ENCODE assay signal across 11 cellular contexts in genomic region chr12:6549379-6550151, GRCh38. TPM values are rescaled to one million over a fixed set of nuclear protein-coding genes. Genes with fewer than 3 reads are reported as not detected.
DNase-seq lines count a peak whose midpoint lies in the region; ATAC-seq, FAIRE-seq and TF ChIP-seq lines count a peak whose summit lies in the region.
"Had no signal": no experiment of that assay in that cellular context is flagged by ENCODE, and none has a peak within 500 bp of the region (broad histone marks: within the 10 kb centered on the region; RNA-seq: fewer than 3 reads in every experiment).

No MANE protein-coding gene starts in this region.

- H3F3A ChIP-seq in PC-3 (ENCODE audit: low read length, unreplicated experiment), result no peaks in the 10 kb centered on the region

- H3K27me3 ChIP-seq in PC-3 (ENCODE audit: low read length) (no peaks in the 10 kb centered on the region), endothelial cell of umbilical vein (ENCODE audit: control insufficient read depth in 2 of 2, insufficient read depth in 2 of 2, low read length in 2 of 2) (no peaks in the 10 kb centered on the region), spleen (replicated peaks in 1 of 7) (no peaks in the 10 kb centered on the region)

- H3K4me1 ChIP-seq in PC-3 (ENCODE audit: insufficient read depth, low read length), result peaks cover 19% of the 10 kb centered on the region
- peaks cover 58% of the 10 kb centered on the region for H3K4me1 ChIP-seq in endothelial cell of umbilical vein (ENCODE audit: control insufficient read depth, extremely low read depth, insufficient read depth, low read length)
- peaks cover 50 to 79% (median 72%) of the 10 kb centered on the region in 6 donors for H3K4me1 ChIP-seq in spleen

- FAIRE-seq in endothelial cell of umbilical vein (lab: Jason Lieb, UNC), result no peak

- 82 to 92% (median 83%) methylated on average over 18 to 25 of the region's 25 CpGs for WGBS in spleen, 5 donors

- no peaks in the 10 kb centered on the region for H3K79me2 ChIP-seq in PC-3 (ENCODE audit: low read length)
- H3K79me2 ChIP-seq in endothelial cell of umbilical vein (ENCODE audit: control insufficient read depth, insufficient read depth, low read length), result peaks cover 40% of the 10 kb centered on the region

- POLR2A ChIA-PET in PC-3 (lab: Charles Lee; ENCODE audit: unreplicated experiment), result interaction anchor here (0.6 kb wide), 1 partner anchor 211 kb away, joined by 3 read pairs; no protein-coding TSS in a partner anchor
- POLR2A ChIA-PET in endothelial cell of umbilical vein (lab: Charles Lee), result interaction anchor here (1.1 to 1.8 kb wide), 3 partner anchors 12 to 19 kb away, joined by 3 to 14 read pairs (median 3); partner anchors contain the start of genes GAPDH and NOP2

- TF ChIP-seq POLR2A in endothelial cell of umbilical vein (IDR thresholded peaks at IDR 0.05; ENCODE audit: low read depth, low read length), result no peak
- no peak for TF ChIP-seq POLR2A in spleen (IDR thresholded peaks at IDR 0.05)

- no peaks in the 10 kb centered on the region for H3K9me2 ChIP-seq in PC-3 (replicated peaks; ENCODE audit: low read length)

- H4K20me1 ChIP-seq in PC-3 (ENCODE audit: low read length), result no peaks in the 10 kb centered on the region
- no peaks in the 10 kb centered on the region for H4K20me1 ChIP-seq in endothelial cell of umbilical vein (replicated peaks; ENCODE audit: control insufficient read depth, extremely low read depth, insufficient read depth, low read length)

- intact Hi-C loops in PC-3 (cut with micrococcal nuclease) (no loop called here), endothelial cell of umbilical vein (cut with micrococcal nuclease) (loop anchor here (5.0 kb wide), 1 partner anchor 148 kb away; no protein-coding TSS in a partner anchor), spleen (cut with DNase I; ENCODE audit: low total_unique reads) (loop anchor here (10.0 kb wide), 1 partner anchor 215 kb away; no protein-coding TSS in a partner anchor), head of caudate nucleus (cut with DNase I) (no loop called here)

- H3K36me3 ChIP-seq in PC-3 (ENCODE audit: low read depth, low read length), result no peaks in the 10 kb centered on the region
- peaks cover under 1 to 14% of the 10 kb centered on the region in 2 experiments for H3K36me3 ChIP-seq in endothelial cell of umbilical vein (ENCODE audit: control insufficient read depth in 2 of 2, extremely low read depth in 1 of 2, insufficient read depth in 2 of 2, low read length in 2 of 2)
- H3K36me3 ChIP-seq in spleen, result peaks cover 0 to 88% (median 46%) of the 10 kb centered on the region in 6 donors

- ATAC-seq in PC-3, result no peak
- ATAC-seq: activated CD4-positive, CD25-positive, alpha-beta regulatory T cell treated with anti-CD3 and anti-CD28 coated beads, Interleukin-2, amount 50 U/mL, for 24 hours; mucosa of descending colon had no signal

- H3K27ac ChIP-seq in PC-3 (ENCODE audit: low read length) (peak overlapping the region; percentile 43; the same call in 1 of the 2 replicates), endothelial cell of umbilical vein (ENCODE audit: insufficient read depth, low read depth, low read length) (peak overlapping the region; percentile 26), spleen (peak overlapping the region in 7 of 8 donors; percentile 63 to 92 (median 82))

- BruUV-seq in PC-3 (replicated peaks; lab: Mats Ljungman, UMichigan) (no TSS peak), endothelial cell of umbilical vein (replicated peaks; lab: Mats Ljungman, UMichigan) (no TSS peak)

- no peaks in the 10 kb centered on the region for H3K9me1 ChIP-seq in endothelial cell of umbilical vein (replicated peaks; ENCODE audit: control insufficient read depth, extremely low read depth, insufficient read depth, low read length)

- dilution Hi-C loops in endothelial cell of umbilical vein (cut with MboI; ENCODE audit: extremely low pct_ligation_motif_present, low sequenced_read_pairs), result no loop called here

- no peaks in the 10 kb centered on the region for H3K9me3 ChIP-seq in PC-3 (ENCODE audit: low read length)
- no peaks in the 10 kb centered on the region for H3K9me3 ChIP-seq in endothelial cell of umbilical vein (replicated peaks; ENCODE audit: control insufficient read depth, insufficient read depth, low read length)
- no peaks in the 10 kb centered on the region for H3K9me3 ChIP-seq in spleen
- H3K9me3 ChIP-seq: mucosa of descending colon had no signal

- H3K9ac ChIP-seq in PC-3 (ENCODE audit: low read length) (no peak overlapping the region), endothelial cell of umbilical vein (replicated peaks; ENCODE audit: extremely low read depth, insufficient read depth, low read length) (no peak overlapping the region)

- DNase-seq in PC-3 (no peak), endothelial cell of umbilical vein (ENCODE audit: low read depth, low spot score) (no peak), spleen (peak; percentile 77), DMS114 treated with DMSO at 0.1 percent for 48 hours (lab: John Stamatoyannopoulos, UW; ENCODE audit: unreplicated experiment) (no peak), head of caudate nucleus (no peak), NCI-H510A (lab: John Stamatoyannopoulos, UW) (no peak)
- DNase-seq: DMS79; GOT3; stimulated activated CD4-positive, alpha-beta T cell treated with anti-CD3 and anti-CD28 coated beads, Interleukin-1b, Interleukin-23, amount 100 ng/mL, for 48 hours had no signal

- CTCF ChIA-PET in PC-3 (lab: Charles Lee) (interaction anchor here (0.6 kb wide), 1 partner anchor 11 kb away, joined by 3 read pairs; no protein-coding TSS in a partner anchor), endothelial cell of umbilical vein (lab: Charles Lee) (interaction anchor here (0.7 to 10.3 kb wide), 8 partner anchors 9 to 68 kb away, joined by 3 to 145 read pairs (median 3); partner anchors contain the start of gene NOP2)

- TF ChIP-seq CTCF in PC-3 (conservative IDR thresholded peaks at IDR 0.05; ENCODE audit: low read depth, low read length) (no peak), endothelial cell of umbilical vein (IDR thresholded peaks at IDR 0.05; ENCODE audit: extremely low read depth in 1 of 2, insufficient read depth in 1 of 2, low read depth in 1 of 2, low read length in 2 of 2) (no peak), spleen (IDR thresholded peaks at IDR 0.05 in 8 of 11, conservative IDR thresholded peaks at IDR 0.05 in 3 of 11) (no peak)

- H3K4me2 ChIP-seq in PC-3 (ENCODE audit: low read length) (no peak overlapping the region), endothelial cell of umbilical vein (ENCODE audit: insufficient read depth, low read length) (no peak overlapping the region)

- H2AFZ ChIP-seq in PC-3 (ENCODE audit: low read length), result no peak overlapping the region
- no peak overlapping the region for H2AFZ ChIP-seq in endothelial cell of umbilical vein (ENCODE audit: low read depth, low read length)

- no peak overlapping the region for H3K4me3 ChIP-seq in PC-3 (ENCODE audit: low read length)
- H3K4me3 ChIP-seq in endothelial cell of umbilical vein (replicated peaks in 1 of 3; ENCODE audit: insufficient read depth in 1 of 3, low read depth in 1 of 3, low read length in 3 of 3), result no peak overlapping the region
- H3K4me3 ChIP-seq in spleen, result peak overlapping the region in 2 of 8 donors; percentile 5
- H3K4me3 ChIP-seq: mucosa of descending colon had no signal

RNA-seq across cellular contexts. Expression of gene IFFO1, which starts 6.3 kb away (rescaled TPM):
- 0.11 and 1.0 TPM in 2 replicates for total RNA-seq in PC-3 (2014; rRNA removed)
- total RNA-seq in endothelial cell of umbilical vein, result 26.4 and 27.7 TPM in 2 replicates
- 41.0 and 41.2 TPM in 2 replicates for polyA plus RNA-seq in endothelial cell of umbilical vein
- polyA plus RNA-seq in endothelial cell of umbilical vein (2011; cell fraction: cytosol; rRNA removed), result 15.9 and 21.0 TPM in 2 replicates
- polyA plus RNA-seq in endothelial cell of umbilical vein (2011; cell fraction: nucleus; rRNA removed), result 156 and 161 TPM in 2 replicates
- polyA plus RNA-seq in endothelial cell of umbilical vein (2012), result 18.3 and 26.1 TPM in 2 replicates
- polyA minus RNA-seq in endothelial cell of umbilical vein, result 19.2 and 20.3 TPM in 2 replicates
- polyA minus RNA-seq in endothelial cell of umbilical vein (2011; cell fraction: cytosol; rRNA and poly(A)+ RNA removed), result not detected
- 12.7 and 20.1 TPM in 2 replicates for polyA minus RNA-seq in endothelial cell of umbilical vein (2011; cell fraction: nucleus; rRNA and poly(A)+ RNA removed)
- 10 to 100 TPM; 32.2 to 51.2 (median 39.7) TPM for total RNA-seq in spleen
- polyA plus RNA-seq in spleen, result 10 to 100 TPM; 27.8 to 78.3 (median 63.2) TPM

RNA-seq across cellular contexts. Expression of gene GAPDH, which starts 15.2 kb away (rescaled TPM):
- total RNA-seq in PC-3 (2014; rRNA removed), result 6,976 and 7,326 TPM in 2 replicates
- 4,245 and 4,648 TPM in 2 replicates for total RNA-seq in endothelial cell of umbilical vein
- polyA plus RNA-seq in endothelial cell of umbilical vein, result 8,748 and 10,370 TPM in 2 replicates
- 9,573 and 9,900 TPM in 2 replicates for polyA plus RNA-seq in endothelial cell of umbilical vein (2011; cell fraction: cytosol; rRNA removed)
- polyA plus RNA-seq in endothelial cell of umbilical vein (2011; cell fraction: nucleus; rRNA removed), result 2,700 and 3,179 TPM in 2 replicates
- polyA plus RNA-seq in endothelial cell of umbilical vein (2012), result 5,034 and 5,687 TPM in 2 replicates
- polyA minus RNA-seq in endothelial cell of umbilical vein, result 7,250 and 7,739 TPM in 2 replicates
- polyA minus RNA-seq in endothelial cell of umbilical vein (2011; cell fraction: cytosol; rRNA and poly(A)+ RNA removed), result 5,221 TPM
- 818 and 923 TPM in 2 replicates for polyA minus RNA-seq in endothelial cell of umbilical vein (2011; cell fraction: nucleus; rRNA and poly(A)+ RNA removed)
- 1,000 to 10,000 TPM in 5 of 7 donors, 100 to 1,000 TPM in 2; 998 to 1,580 (median 1,404) TPM for total RNA-seq in spleen
- 1,000 to 10,000 TPM; 1,133 to 1,680 (median 1,180) TPM for polyA plus RNA-seq in spleen

RNA-seq across cellular contexts. Expression of gene NOP2, which starts 18.5 kb away (rescaled TPM):
- total RNA-seq in PC-3 (2014; rRNA removed) (63.3 and 83.8 TPM in 2 replicates), endothelial cell of umbilical vein (58.5 and 63.6 TPM in 2 replicates), spleen (10 to 100 TPM; 37.0 to 58.7 (median 47.5) TPM)
- polyA plus RNA-seq in endothelial cell of umbilical vein (17.8 and 26.3 TPM in 2 replicates), spleen (10 to 100 TPM; 25.8 to 40.7 (median 37.6) TPM)
- polyA plus RNA-seq in endothelial cell of umbilical vein (2011; cell fraction: cytosol; rRNA removed), result 28.3 and 30.1 TPM in 2 replicates
- polyA plus RNA-seq in endothelial cell of umbilical vein (2011; cell fraction: nucleus; rRNA removed), result 160 and 198 TPM in 2 replicates
- 44.4 and 58.0 TPM in 2 replicates for polyA plus RNA-seq in endothelial cell of umbilical vein (2012)
- polyA minus RNA-seq in endothelial cell of umbilical vein, result 29.2 and 29.4 TPM in 2 replicates
- polyA minus RNA-seq in endothelial cell of umbilical vein (2011; cell fraction: cytosol; rRNA and poly(A)+ RNA removed), result 26.3 TPM
- polyA minus RNA-seq in endothelial cell of umbilical vein (2011; cell fraction: nucleus; rRNA and poly(A)+ RNA removed), result 33.6 and 35.6 TPM in 2 replicates

RNA-seq across cellular contexts. Expression of gene NCAPD2, which starts 55.7 kb away (rescaled TPM):
- total RNA-seq in PC-3 (2014; rRNA removed) (105 TPM in 2 replicates), endothelial cell of umbilical vein (77.3 and 90.1 TPM in 2 replicates), spleen (10 to 100 TPM; 29.9 to 49.2 (median 39.6) TPM)
- polyA plus RNA-seq in endothelial cell of umbilical vein (33.6 and 41.8 TPM in 2 replicates), spleen (10 to 100 TPM; 12.0 to 14.1 (median 14.0) TPM)
- polyA plus RNA-seq in endothelial cell of umbilical vein (2011; cell fraction: cytosol; rRNA removed), result 51.2 and 57.2 TPM in 2 replicates
- 57.7 and 61.4 TPM in 2 replicates for polyA plus RNA-seq in endothelial cell of umbilical vein (2011; cell fraction: nucleus; rRNA removed)
- polyA plus RNA-seq in endothelial cell of umbilical vein (2012), result 32.3 and 64.2 TPM in 2 replicates
- polyA minus RNA-seq in endothelial cell of umbilical vein, result 96.4 and 101 TPM in 2 replicates
- 117 TPM for polyA minus RNA-seq in endothelial cell of umbilical vein (2011; cell fraction: cytosol; rRNA and poly(A)+ RNA removed)
- 40.0 and 76.8 TPM in 2 replicates for polyA minus RNA-seq in endothelial cell of umbilical vein (2011; cell fraction: nucleus; rRNA and poly(A)+ RNA removed)

RNA-seq across cellular contexts. Expression of gene MRPL51, which starts 56.5 kb away (rescaled TPM):
- total RNA-seq in PC-3 (2014; rRNA removed) (135 and 157 TPM in 2 replicates), endothelial cell of umbilical vein (267 and 273 TPM in 2 replicates), spleen (10 to 100 TPM; 34.0 to 94.0 (median 89.3) TPM)
- polyA plus RNA-seq in endothelial cell of umbilical vein (84.5 and 147 TPM in 2 replicates), spleen (100 to 1,000 TPM in 2 of 3 donors, 10 to 100 TPM in 1; 73.4 to 137 (median 109) TPM)
- 159 and 183 TPM in 2 replicates for polyA plus RNA-seq in endothelial cell of umbilical vein (2011; cell fraction: cytosol; rRNA removed)
- 54.5 and 64.9 TPM in 2 replicates for polyA plus RNA-seq in endothelial cell of umbilical vein (2011; cell fraction: nucleus; rRNA removed)
- polyA plus RNA-seq in endothelial cell of umbilical vein (2012), result 256 and 305 TPM in 2 replicates
- polyA minus RNA-seq in endothelial cell of umbilical vein, result 33.5 and 42.6 TPM in 2 replicates
- polyA minus RNA-seq in endothelial cell of umbilical vein (2011; cell fraction: cytosol; rRNA and poly(A)+ RNA removed), result 41.8 TPM
- 9.0 and 11.2 TPM in 2 replicates for polyA minus RNA-seq in endothelial cell of umbilical vein (2011; cell fraction: nucleus; rRNA and poly(A)+ RNA removed)

Comparison
In these comparisons a context has a peak if more than half of its experiments do, and no peak if none do; other contexts are left out.
1. H3K27ac ChIP-seq: peak in every context shown above with its lines; median percentile 82 in spleen; 43 in PC-3; 26 in endothelial cell of umbilical vein.
2. RNA of gene IFFO1, which starts 6.3 kb away (total RNA-seq): 32.2 to 51.2 TPM in spleen and 26.4 to 27.7 TPM in endothelial cell of umbilical vein; 0.11 to 1.0 TPM in PC-3; every median in the first group is over 10 times any median in the second.
3. intact Hi-C loops: an anchor here in endothelial cell of umbilical vein (5.0 kb wide) and spleen (10.0 kb wide); none called in PC-3 and head of caudate nucleus.